1 cellular context compared by ENCODE assay signal in genomic region chr17:74224959-74225725, GRCh38.
TF ChIP-seq lines count a peak whose summit lies in the region.

No MANE protein-coding gene starts in this region.

TF ChIP-seq in HEK293, 187 proteins besides CTCF, POLR2A, EP300 and RAD21 (continued from another document):
- no peak for TF ChIP-seq ZNF518A (tag by site-specific recombination; conservative IDR thresholded peaks at IDR 0.05; ENCODE audit: low read depth)
